ENCODE assay signal across 18 cellular contexts in the genomic region with DNA sequence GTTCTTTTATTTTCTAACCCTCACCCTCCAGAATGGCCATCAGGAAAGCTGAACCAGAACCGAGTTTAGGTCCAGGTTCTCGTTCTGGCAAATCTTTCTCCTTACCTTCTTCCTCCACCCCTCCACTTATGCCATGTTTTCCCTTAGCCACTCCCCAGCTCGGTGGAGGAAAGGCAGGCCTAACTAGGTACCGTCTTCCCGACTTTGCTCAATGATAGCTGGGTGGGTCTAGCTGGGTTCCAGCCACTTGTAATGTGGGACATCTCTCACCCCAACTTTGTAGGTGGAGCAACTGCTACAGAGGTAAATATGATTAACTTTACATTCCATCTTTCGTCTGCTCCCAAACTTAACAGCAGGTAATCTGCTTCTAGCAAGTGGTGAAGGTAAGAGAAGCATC. TPM values are rescaled to one million over a fixed set of nuclear protein-coding genes. Genes with fewer than 3 reads are reported as not detected.
DNase-seq lines count a peak whose midpoint lies in the region; ATAC-seq and TF ChIP-seq lines count a peak whose summit lies in the region.
"Had no signal": no experiment of that assay in that cellular context is flagged by ENCODE, and none has a peak within 500 bp of the region (broad histone marks: within the 10 kb centered on the region; RNA-seq: fewer than 3 reads in every experiment).

No MANE protein-coding gene starts in this region.

- H3K4me3 Mint-ChIP-seq in activated naive CD4-positive, alpha-beta T cell treated with anti-CD3 and anti-CD28 coated beads, Interleukin-2, amount 50 U/mL, for 24 hours: no peak overlapping the region
- H3K4me3 Mint-ChIP-seq in activated naive CD4-positive, alpha-beta T cell treated with anti-CD3 and anti-CD28 coated beads for 36 hours: no peak overlapping the region
- H3K4me3 Mint-ChIP-seq in effector memory CD8-positive, alpha-beta T cell: no peak overlapping the region
- no peak overlapping the region for H3K4me3 Mint-ChIP-seq in naive thymus-derived CD4-positive, alpha-beta T cell
- H3K4me3 Mint-ChIP-seq in immature natural killer cell: no peak overlapping the region
- H3K4me3 Mint-ChIP-seq: B cell; CD4-positive, alpha-beta memory T cell had no signal

- no peaks in the 10 kb centered on the region for H3K27me3 Mint-ChIP-seq in activated naive CD4-positive, alpha-beta T cell treated with anti-CD3 and anti-CD28 coated beads, Interleukin-2, amount 50 U/mL, for 24 hours
- H3K27me3 Mint-ChIP-seq in activated naive CD4-positive, alpha-beta T cell treated with anti-CD3 and anti-CD28 coated beads for 36 hours (ENCODE audit: low read depth): no peaks in the 10 kb centered on the region
- no peaks in the 10 kb centered on the region for H3K27me3 Mint-ChIP-seq in effector memory CD8-positive, alpha-beta T cell
- H3K27me3 Mint-ChIP-seq in naive thymus-derived CD4-positive, alpha-beta T cell: no peaks in the 10 kb centered on the region
- peaks cover 0 to 2% (median 0%) of the 10 kb centered on the region in 3 donors for H3K27me3 Mint-ChIP-seq in immature natural killer cell (ENCODE audit: low read depth in 3 of 3)
- H3K27me3 Mint-ChIP-seq: B cell; CD4-positive, alpha-beta memory T cell had no signal

- no peaks in the 10 kb centered on the region for H3K9me3 ChIP-seq in naive thymus-derived CD4-positive, alpha-beta T cell (ENCODE audit: control insufficient read depth in 2 of 3, low read length in 3 of 3)
- H3K9me3 ChIP-seq in vagina: no peaks in the 10 kb centered on the region

- no peak for ATAC-seq in effector memory CD8-positive, alpha-beta T cell (replicated peaks)
- no peak for ATAC-seq in naive thymus-derived CD4-positive, alpha-beta T cell
- ATAC-seq in GM18517 (IDR thresholded peaks at IDR 0.05; ENCODE audit: unreplicated experiment): no peak

- TF ChIP-seq CTCF in vagina (IDR thresholded peaks at IDR 0.05): no peak

- no peak for DNase-seq in activated naive CD4-positive, alpha-beta T cell treated with anti-CD3 and anti-CD28 coated beads for 36 hours
- no peak for DNase-seq in effector memory CD8-positive, alpha-beta T cell
- no peak for DNase-seq in naive thymus-derived CD4-positive, alpha-beta T cell
- DNase-seq in vagina (ENCODE audit: extremely low spot score in 2 of 2) (no peak), immature natural killer cell (no peak), nucleus accumbens (lab: John Stamatoyannopoulos, UW) (no peak)
- DNase-seq: CD4-positive, alpha-beta memory T cell; DMS79 treated with DMSO at 0.1 percent for 48 hours; NCI-H1436; NCI-H2029; NCI-H510A; NCI-H774 had no signal

- H3K4me1 ChIP-seq in naive thymus-derived CD4-positive, alpha-beta T cell (ENCODE audit: control insufficient read depth in 2 of 2, insufficient read depth in 2 of 2, low read length in 2 of 2): no peaks in the 10 kb centered on the region
- H3K4me1 ChIP-seq in vagina: no peaks in the 10 kb centered on the region

- CTCF ChIA-PET in activated naive CD4-positive, alpha-beta T cell treated with anti-CD3 and anti-CD28 coated beads for 36 hours (lab: Charles Lee): interaction anchor here (0.6 to 1.6 kb wide), 3 partner anchors 12 to 181 kb away, joined by 3 to 4 read pairs (median 4); no protein-coding TSS in a partner anchor
- CTCF ChIA-PET in naive thymus-derived CD4-positive, alpha-beta T cell (lab: Charles Lee): interaction anchor here (0.5 to 1.3 kb wide), 4 partner anchors 13 to 63 kb away, joined by 3 to 5 read pairs (median 4); a partner anchor contains a TSS

- intact Hi-C loops in activated naive CD4-positive, alpha-beta T cell treated with anti-CD3 and anti-CD28 coated beads for 36 hours (cut with micrococcal nuclease): no loop called here
- intact Hi-C loops in naive thymus-derived CD4-positive, alpha-beta T cell (cut with micrococcal nuclease): no loop called here
- intact Hi-C loops in vagina (cut with DNase I): no loop called here

- no peak overlapping the region for H3K27ac ChIP-seq in naive thymus-derived CD4-positive, alpha-beta T cell (ENCODE audit: low read depth, low read length)
- peak overlapping the region; percentile 24 for H3K27ac ChIP-seq in vagina
- H3K27ac ChIP-seq: 22Rv1, RWPE1 had no signal

- peaks cover 7% of the 10 kb centered on the region for H3K36me3 Mint-ChIP-seq in activated naive CD4-positive, alpha-beta T cell treated with anti-CD3 and anti-CD28 coated beads, Interleukin-2, amount 50 U/mL, for 24 hours
- H3K36me3 Mint-ChIP-seq in activated naive CD4-positive, alpha-beta T cell treated with anti-CD3 and anti-CD28 coated beads for 36 hours (ENCODE audit: low read depth): peaks cover 13% of the 10 kb centered on the region
- H3K36me3 Mint-ChIP-seq in effector memory CD8-positive, alpha-beta T cell (ENCODE audit: insufficient read depth): peaks cover 16% of the 10 kb centered on the region
- peaks cover 15 to 34% (median 20%) of the 10 kb centered on the region in 5 donors for H3K36me3 Mint-ChIP-seq in naive thymus-derived CD4-positive, alpha-beta T cell
- peaks cover 14 to 23% (median 20%) of the 10 kb centered on the region in 3 donors for H3K36me3 Mint-ChIP-seq in immature natural killer cell

- peak overlapping the region; percentile 15 for H3K27ac Mint-ChIP-seq in activated naive CD4-positive, alpha-beta T cell treated with anti-CD3 and anti-CD28 coated beads, Interleukin-2, amount 50 U/mL, for 24 hours
- H3K27ac Mint-ChIP-seq in activated naive CD4-positive, alpha-beta T cell treated with anti-CD3 and anti-CD28 coated beads for 36 hours: no peak overlapping the region
- H3K27ac Mint-ChIP-seq in effector memory CD8-positive, alpha-beta T cell: peak overlapping the region; percentile 67 to 82
- H3K27ac Mint-ChIP-seq in naive thymus-derived CD4-positive, alpha-beta T cell: peak overlapping the region in 8 of 9 donors; percentile 34 to 82 (median 64)
- H3K27ac Mint-ChIP-seq in immature natural killer cell: peak overlapping the region in 1 of 6 donors; percentile 19
- H3K27ac Mint-ChIP-seq: B cell had no signal

- H3K4me1 Mint-ChIP-seq in activated naive CD4-positive, alpha-beta T cell treated with anti-CD3 and anti-CD28 coated beads, Interleukin-2, amount 50 U/mL, for 24 hours: peaks cover 23% of the 10 kb centered on the region
- H3K4me1 Mint-ChIP-seq in activated naive CD4-positive, alpha-beta T cell treated with anti-CD3 and anti-CD28 coated beads for 36 hours (ENCODE audit: low read depth): no peaks in the 10 kb centered on the region
- peaks cover 3% of the 10 kb centered on the region in 2 donors for H3K4me1 Mint-ChIP-seq in effector memory CD8-positive, alpha-beta T cell (ENCODE audit: low read depth in 2 of 2)
- peaks cover 5 to 33% (median 17%) of the 10 kb centered on the region in 7 donors for H3K4me1 Mint-ChIP-seq in naive thymus-derived CD4-positive, alpha-beta T cell
- H3K4me1 Mint-ChIP-seq in immature natural killer cell: no peaks in the 10 kb centered on the region
- H3K4me1 Mint-ChIP-seq: B cell had no signal

- H3K36me3 ChIP-seq in naive thymus-derived CD4-positive, alpha-beta T cell (ENCODE audit: control insufficient read depth in 2 of 3, insufficient read depth in 3 of 3, low read length in 3 of 3): peaks cover 0 to 23% (median 8%) of the 10 kb centered on the region in 3 experiments
- H3K36me3 ChIP-seq in vagina: peaks cover 0 to 15% of the 10 kb centered on the region in 2 donors

- POLR2A ChIA-PET in naive thymus-derived CD4-positive, alpha-beta T cell (lab: Charles Lee): interaction anchor here (1.1 to 3.1 kb wide), 5 partner anchors 10 to 21 kb away, joined by 3 to 7 read pairs (median 4); a partner anchor contains a TSS

- no peaks in the 10 kb centered on the region for H3K9me3 Mint-ChIP-seq in activated naive CD4-positive, alpha-beta T cell treated with anti-CD3 and anti-CD28 coated beads, Interleukin-2, amount 50 U/mL, for 24 hours
- H3K9me3 Mint-ChIP-seq in activated naive CD4-positive, alpha-beta T cell treated with anti-CD3 and anti-CD28 coated beads for 36 hours: no peaks in the 10 kb centered on the region
- no peaks in the 10 kb centered on the region for H3K9me3 Mint-ChIP-seq in effector memory CD8-positive, alpha-beta T cell
- H3K9me3 Mint-ChIP-seq in naive thymus-derived CD4-positive, alpha-beta T cell: no peaks in the 10 kb centered on the region
- no peaks in the 10 kb centered on the region for H3K9me3 Mint-ChIP-seq in immature natural killer cell
- H3K9me3 Mint-ChIP-seq: CD4-positive, alpha-beta memory T cell had no signal

- no peak overlapping the region for H3K4me3 ChIP-seq in naive thymus-derived CD4-positive, alpha-beta T cell (ENCODE audit: low read length)
- peak overlapping the region in 1 of 2 donors; percentile 24 for H3K4me3 ChIP-seq in vagina

- no peaks in the 10 kb centered on the region for H3K27me3 ChIP-seq in naive thymus-derived CD4-positive, alpha-beta T cell (ENCODE audit: control insufficient read depth in 2 of 2, insufficient read depth in 2 of 2, low read length in 2 of 2)
- no peaks in the 10 kb centered on the region for H3K27me3 ChIP-seq in vagina

- no peak for TF ChIP-seq POLR2A in vagina (IDR thresholded peaks at IDR 0.05)

RNA-seq across cellular contexts. Expression of a gene that starts 0.6 kb away (rescaled TPM):
- 1 to 10 TPM; 1.1 to 1.3 TPM for total RNA-seq in activated naive CD4-positive, alpha-beta T cell treated with anti-CD3 and anti-CD28 coated beads for 36 hours
- 1 to 10 TPM in 4 of 5 experiments, under 1 TPM in 1; 0.37 to 9.4 (median 1.9) TPM for total RNA-seq in naive thymus-derived CD4-positive, alpha-beta T cell
- under 1 TPM; 0.08 to 0.17 TPM for polyA plus RNA-seq in naive thymus-derived CD4-positive, alpha-beta T cell
- total RNA-seq in vagina: 105 TPM
- polyA plus RNA-seq in immature natural killer cell: under 1 TPM in 1 of 3 donors, not detected in 2; 0.18 TPM
- total RNA-seq: G401 had no signal
- polyA plus RNA-seq: CD4-positive, alpha-beta memory T cell had no signal

RNA-seq across cellular contexts. Expression of a gene that starts 10.5 kb away (rescaled TPM):
- under 1 TPM; 0.49 to 0.57 TPM for total RNA-seq in activated naive CD4-positive, alpha-beta T cell treated with anti-CD3 and anti-CD28 coated beads for 36 hours
- 1 to 10 TPM in 2 of 5 experiments, under 1 TPM in 3; 0.64 to 3.2 (median 0.82) TPM for total RNA-seq in naive thymus-derived CD4-positive, alpha-beta T cell
- 1 to 10 TPM; 3.5 to 4.3 TPM for polyA plus RNA-seq in naive thymus-derived CD4-positive, alpha-beta T cell
- total RNA-seq in vagina: 5.2 TPM
- polyA plus RNA-seq in immature natural killer cell: 1 to 10 TPM; 4.0 to 7.0 (median 4.3) TPM

RNA-seq across cellular contexts. Expression of a gene that starts 22.4 kb away (rescaled TPM):
- total RNA-seq in activated naive CD4-positive, alpha-beta T cell treated with anti-CD3 and anti-CD28 coated beads for 36 hours: 10 to 100 TPM; 98.1 to 99.0 TPM
- 100 to 1,000 TPM; 362 to 516 (median 425) TPM for total RNA-seq in naive thymus-derived CD4-positive, alpha-beta T cell
- polyA plus RNA-seq in naive thymus-derived CD4-positive, alpha-beta T cell: 100 to 1,000 TPM in 1 of 2 donors, 10 to 100 TPM in 1; 85.6 to 111 TPM
- total RNA-seq in vagina: 89.1 TPM
- 100 to 1,000 TPM; 129 to 177 (median 150) TPM for polyA plus RNA-seq in immature natural killer cell

RNA-seq across cellular contexts. Expression of a gene that starts 23.2 kb away (rescaled TPM):
- 1 to 10 TPM; 3.3 to 3.6 TPM for total RNA-seq in activated naive CD4-positive, alpha-beta T cell treated with anti-CD3 and anti-CD28 coated beads for 36 hours
- 1 to 10 TPM; 3.3 to 6.0 (median 4.6) TPM for total RNA-seq in naive thymus-derived CD4-positive, alpha-beta T cell
- polyA plus RNA-seq in naive thymus-derived CD4-positive, alpha-beta T cell: 1 to 10 TPM; 3.7 to 4.8 TPM
- total RNA-seq in vagina: 3.7 TPM
- polyA plus RNA-seq in immature natural killer cell: 1 to 10 TPM; 4.2 to 7.9 (median 6.0) TPM

RNA-seq across cellular contexts. Expression of a gene that starts 28.8 kb away (rescaled TPM):
- 10 to 100 TPM; 13.3 to 15.9 TPM for total RNA-seq in activated naive CD4-positive, alpha-beta T cell treated with anti-CD3 and anti-CD28 coated beads for 36 hours
- total RNA-seq in naive thymus-derived CD4-positive, alpha-beta T cell: 10 to 100 TPM; 13.3 to 41.8 (median 17.2) TPM
- 10 to 100 TPM; 54.6 to 68.8 TPM for polyA plus RNA-seq in naive thymus-derived CD4-positive, alpha-beta T cell
- 25.5 TPM for total RNA-seq in vagina
- 10 to 100 TPM; 35.6 to 53.3 (median 40.1) TPM for polyA plus RNA-seq in immature natural killer cell

Comparison
In these comparisons a context has a peak if more than half of its experiments do, and no peak if none do; other contexts are left out.
1. RNA of a gene that starts 0.6 kb away (total RNA-seq): 105 TPM in vagina (single experiment); 0.37 to 9.4 TPM in naive thymus-derived CD4-positive, alpha-beta T cell and 1.1 to 1.3 TPM in activated naive CD4-positive, alpha-beta T cell treated with anti-CD3 and anti-CD28 coated beads for 36 hours; every median in the first group is over 10 times any median in the second.